22 cellular contexts compared by ENCODE assay signal in genomic region chr17:27413792-27414191, GRCh38. TPM values are rescaled to one million over a fixed set of nuclear protein-coding genes. Genes with fewer than 3 reads are reported as not detected.
DNase-seq lines count a peak whose midpoint lies in the region; ATAC-seq and TF ChIP-seq lines count a peak whose summit lies in the region.
"Had no signal": no experiment of that assay in that cellular context is flagged by ENCODE, and none has a peak within 500 bp of the region (broad histone marks: within the 10 kb centered on the region; RNA-seq: fewer than 3 reads in every experiment).

No MANE protein-coding gene starts in this region.

- no peaks in the 10 kb centered on the region for H3K36me3 ChIP-seq in neutrophil
- H3K36me3 ChIP-seq in MM.1S (replicated peaks; ENCODE audit: insufficient read depth, low read length): no peaks in the 10 kb centered on the region
- H3K36me3 ChIP-seq in BE2C: no peaks in the 10 kb centered on the region
- H3K36me3 ChIP-seq: breast epithelium, HAP-1, thyroid gland had no signal

- H3K27me3 Mint-ChIP-seq in activated naive CD8-positive, alpha-beta T cell treated with anti-CD3 and anti-CD28 coated beads for 36 hours: peaks cover 8% of the 10 kb centered on the region

- no peaks in the 10 kb centered on the region for H3K4me1 Mint-ChIP-seq in activated naive CD8-positive, alpha-beta T cell treated with anti-CD3 and anti-CD28 coated beads for 36 hours
- H3K4me1 Mint-ChIP-seq: immature natural killer cell had no signal

- H3K4me1 ChIP-seq in neutrophil (ENCODE audit: control insufficient read depth in 1 of 2, insufficient read depth in 1 of 2, low read depth in 1 of 2, low read length in 1 of 2) (peaks cover 7 to 11% of the 10 kb centered on the region in 2 experiments), MM.1S (ENCODE audit: low read length) (0 out of 2 replicates have a peak, but pooled peaks cover 5% of the 10 kb centered on the region), BE2C (no peaks in the 10 kb centered on the region)
- H3K4me1 ChIP-seq: breast epithelium, HAP-1 had no signal

- H3K27ac Mint-ChIP-seq in activated naive CD8-positive, alpha-beta T cell treated with anti-CD3 and anti-CD28 coated beads for 36 hours: no peak overlapping the region
- H3K27ac Mint-ChIP-seq: activated T-helper 1 cell treated with anti-CD3 and anti-CD28 coated beads, Interleukin-12 subunit alpha, Interleukin-12 subunit beta, Interleukin-2, Interleukin-4 antibody, amounts not matched to agents 30 ng/mL and 10 ng/mL and 1 ng/mL, durations not matched to agents 14 hours and 24 hours and 36 hours; immature natural killer cell; T-helper 17 cell had no signal

- H3K79me2 ChIP-seq in MM.1S (ENCODE audit: low read length): no peaks in the 10 kb centered on the region

- H3K9me2 ChIP-seq in MM.1S (replicated peaks; ENCODE audit: insufficient read depth, low read length): no peaks in the 10 kb centered on the region

- no peak overlapping the region for H3K4me3 Mint-ChIP-seq in activated naive CD8-positive, alpha-beta T cell treated with anti-CD3 and anti-CD28 coated beads for 36 hours
- H3K4me3 Mint-ChIP-seq: activated T-helper 1 cell treated with anti-CD3 and anti-CD28 coated beads, Interleukin-12 subunit alpha, Interleukin-12 subunit beta, Interleukin-2, Interleukin-4 antibody, amounts not matched to agents 30 ng/mL and 10 ng/mL and 1 ng/mL, durations not matched to agents 14 hours and 24 hours and 36 hours; immature natural killer cell; T-helper 17 cell had no signal

- H3K9me3 Mint-ChIP-seq in activated naive CD8-positive, alpha-beta T cell treated with anti-CD3 and anti-CD28 coated beads for 36 hours: no peaks in the 10 kb centered on the region
- H3K9me3 Mint-ChIP-seq: activated T-helper 1 cell treated with anti-CD3 and anti-CD28 coated beads, Interleukin-12 subunit alpha, Interleukin-12 subunit beta, Interleukin-2, Interleukin-4 antibody, amounts not matched to agents 30 ng/mL and 10 ng/mL and 1 ng/mL, durations not matched to agents 14 hours and 24 hours and 36 hours; immature natural killer cell had no signal

- no peak overlapping the region for H3K9ac ChIP-seq in MM.1S (ENCODE audit: low read length)

- DNase-seq in Kasumi-1 (lab: John Stamatoyannopoulos, UW) (peak; percentile 35 to 44), RPMI8226 (peak; percentile 28), MM.1S (no peak), BE2C (no peak), ACHN (no peak)
- DNase-seq in activated naive CD8-positive, alpha-beta T cell treated with anti-CD3 and anti-CD28 coated beads for 36 hours: no peak
- DNase-seq: activated CD4-positive, CD25-positive, alpha-beta regulatory T cell treated with anti-CD3 and anti-CD28 coated beads, Interleukin-2, amount 50 U/mL, for 72 hours; immature natural killer cell; NCI-H1092; NCI-H2081 treated with DMSO at 0.1 percent for 48 hours; NCI-H446 treated with DMSO at 0.1 percent for 48 hours; right cardiac atrium; T-helper 17 cell; thyroid gland had no signal

- no peaks in the 10 kb centered on the region for H4K20me1 ChIP-seq in MM.1S (ENCODE audit: insufficient read depth, low read length)

- no peaks in the 10 kb centered on the region for H3K36me3 Mint-ChIP-seq in activated naive CD8-positive, alpha-beta T cell treated with anti-CD3 and anti-CD28 coated beads for 36 hours
- H3K36me3 Mint-ChIP-seq: immature natural killer cell had no signal

- no peaks in the 10 kb centered on the region for H3F3A ChIP-seq in MM.1S (ENCODE audit: insufficient read depth, low read length)

- no peak for TF ChIP-seq CTCF in neutrophil (IDR thresholded peaks at IDR 0.05)
- no peak for TF ChIP-seq CTCF in MM.1S (IDR thresholded peaks at IDR 0.05; ENCODE audit: low read length)
- no peak for TF ChIP-seq CTCF in BE2C (IDR thresholded peaks at IDR 0.05; ENCODE audit: low read depth, low read length)

- H3K4me2 ChIP-seq in MM.1S (ENCODE audit: low read depth, low read length): no peak overlapping the region

- H3K27ac ChIP-seq in neutrophil (peak overlapping the region; percentile 46), MM.1S (ENCODE audit: low read length) (no peak overlapping the region)
- H3K27ac ChIP-seq: breast epithelium, coronary artery, thyroid gland had no signal

- H3K27me3 ChIP-seq in neutrophil (no peaks in the 10 kb centered on the region), MM.1S (replicated peaks; ENCODE audit: insufficient read depth, low read length) (no peaks in the 10 kb centered on the region), BE2C (no peaks in the 10 kb centered on the region)
- H3K27me3 ChIP-seq: breast epithelium, thyroid gland had no signal

- peak; percentile 62 for ATAC-seq in GM18502 (IDR thresholded peaks at IDR 0.05; ENCODE audit: poor library complexity, unreplicated experiment)
- ATAC-seq: right cardiac atrium, Right ventricle myocardium inferior, T-helper 17 cell had no signal

- H3K9me3 ChIP-seq in neutrophil (no peaks in the 10 kb centered on the region), MM.1S (replicated peaks; ENCODE audit: insufficient read depth, low read length) (no peaks in the 10 kb centered on the region), BE2C (no peaks in the 10 kb centered on the region)
- H3K9me3 ChIP-seq: breast epithelium, HAP-1, thyroid gland had no signal

- H2AFZ ChIP-seq in MM.1S (ENCODE audit: low read length): no peak overlapping the region

- in situ Hi-C loops in ACHN (cut with HindIII; ENCODE audit: low pct_ligation_motif_present, low pct_unique_long_range_greater_than_20kb, low sequenced_read_pairs): no loop called here

- H3K4me3 ChIP-seq in neutrophil (ENCODE audit: low read depth in 1 of 2, low read length in 1 of 2) (no peak overlapping the region), MM.1S (ENCODE audit: low read length) (no peak overlapping the region), BE2C (ENCODE audit: low read depth, low read length) (no peak overlapping the region)
- H3K4me3 ChIP-seq: breast epithelium, coronary artery, HAP-1, lung, thyroid gland had no signal

RNA-seq across cellular contexts. Expression of gene KSR1, which starts 42.5 kb away (rescaled TPM):
- 10 to 100 TPM; 58.9 to 62.5 TPM for total RNA-seq in activated naive CD8-positive, alpha-beta T cell treated with anti-CD3 and anti-CD28 coated beads for 36 hours
- 21.3 TPM for polyA plus RNA-seq in BE2C (2012; ENCODE audit: insufficient read depth, insufficient read length, low read depth)

Comparison
In these comparisons a context has a peak if more than half of its experiments do, and no peak if none do; other contexts are left out.
1. DNase-seq: peak in Kasumi-1 (2 of 2) and RPMI8226 (single experiment); none in MM.1S (single experiment), activated naive CD8-positive, alpha-beta T cell treated with anti-CD3 and anti-CD28 coated beads for 36 hours (single experiment), BE2C (single experiment) and ACHN (single experiment).